ENCODE assay signal across 10 cellular contexts in genomic region chr5:62326302-62326701, GRCh38. TPM values are rescaled to one million over a fixed set of nuclear protein-coding genes. Genes with fewer than 3 reads are reported as not detected.
DNase-seq lines count a peak whose midpoint lies in the region; ATAC-seq and TF ChIP-seq lines count a peak whose summit lies in the region.
"Had no signal": no experiment of that assay in that cellular context is flagged by ENCODE, and none has a peak within 500 bp of the region (broad histone marks: within the 10 kb centered on the region; RNA-seq: fewer than 3 reads in every experiment).

No MANE protein-coding gene starts in this region.

- no peak for TF ChIP-seq CTCF in colonic mucosa (IDR thresholded peaks at IDR 0.05)

- no peak overlapping the region for H3K9ac ChIP-seq in colonic mucosa (ENCODE audit: low read depth in 2 of 2, low read length in 2 of 2)

- peaks cover 26 to 37% of the 10 kb centered on the region in 2 donors for H3K36me3 Mint-ChIP-seq in CD4-positive, alpha-beta memory T cell
- H3K36me3 Mint-ChIP-seq in activated T-helper 17 cell treated with anti-CD3 and anti-CD28 coated beads, Interleukin-2, amount 50 U/mL, for 72 hours (ENCODE audit: low read depth), result peaks cover 98% of the 10 kb centered on the region

- intact Hi-C loops in CD4-positive, alpha-beta memory T cell (cut with micrococcal nuclease), result loop anchor here (2.0 kb wide), 1 partner anchor 14 kb away; no protein-coding TSS in a partner anchor
- intact Hi-C loops in colonic mucosa (cut with DNase I) (no loop called here), sciatic nerve (cut with DNase I) (no loop called here)

- peak overlapping the region in 4 of 8 donors; percentile 14 to 52 (median 42) for H3K4me3 Mint-ChIP-seq in CD4-positive, alpha-beta memory T cell
- peak overlapping the region; percentile 62 for H3K4me3 Mint-ChIP-seq in activated T-helper 17 cell treated with anti-CD3 and anti-CD28 coated beads, Interleukin-2, amount 50 U/mL, for 72 hours
- H3K4me3 Mint-ChIP-seq: activated naive CD8-positive, alpha-beta T cell treated with anti-CD3 and anti-CD28 coated beads, Interleukin-2, amount 10 ng/mL, durations not matched to agents 7 days and 5 days had no signal

- no peak overlapping the region for H3K4me3 ChIP-seq in CD4-positive, alpha-beta memory T cell (ENCODE audit: low read length in 2 of 2)
- no peak overlapping the region for H3K4me3 ChIP-seq in colonic mucosa
- H3K4me3 ChIP-seq: ovary had no signal

- no peaks in the 10 kb centered on the region for H3K9me3 ChIP-seq in CD4-positive, alpha-beta memory T cell (ENCODE audit: control insufficient read depth in 1 of 2, low read length in 2 of 2)
- H3K9me3 ChIP-seq in colonic mucosa, result no peaks in the 10 kb centered on the region
- H3K9me3 ChIP-seq: ovary had no signal

- peak overlapping the region; percentile 31 to 81 (median 69) for H3K27ac Mint-ChIP-seq in CD4-positive, alpha-beta memory T cell
- peak overlapping the region; percentile 78 for H3K27ac Mint-ChIP-seq in activated T-helper 17 cell treated with anti-CD3 and anti-CD28 coated beads, Interleukin-2, amount 50 U/mL, for 72 hours
- H3K27ac Mint-ChIP-seq: activated naive CD8-positive, alpha-beta T cell treated with anti-CD3 and anti-CD28 coated beads, Interleukin-2, amount 10 ng/mL, durations not matched to agents 7 days and 5 days had no signal

- no peak overlapping the region for H3K27ac ChIP-seq in CD4-positive, alpha-beta memory T cell (ENCODE audit: low read depth, low read length)
- H3K27ac ChIP-seq in colonic mucosa, result no peak overlapping the region
- H3K27ac ChIP-seq: ovary had no signal

- no peak for DNase-seq in CD4-positive, alpha-beta memory T cell
- DNase-seq in SW480 (ENCODE audit: low spot score), result no peak
- no peak for DNase-seq in colonic mucosa
- DNase-seq in sciatic nerve (ENCODE audit: low spot score), result no peak
- DNase-seq: activated naive CD8-positive, alpha-beta T cell treated with anti-CD3 and anti-CD28 coated beads, Interleukin-2, amount 10 ng/mL, durations not matched to agents 7 days and 5 days; ovary had no signal

- POLR2A ChIA-PET in CD4-positive, alpha-beta memory T cell (lab: Charles Lee; ENCODE audit: partially characterized antibody), result interaction anchor here (1.3 kb wide), 1 partner anchor 34 kb away, joined by 3 read pairs; no protein-coding TSS in a partner anchor

- H3K4me1 Mint-ChIP-seq in CD4-positive, alpha-beta memory T cell, result peaks cover 55 to 83% (median 70%) of the 10 kb centered on the region in 4 donors
- H3K4me1 Mint-ChIP-seq in activated T-helper 17 cell treated with anti-CD3 and anti-CD28 coated beads, Interleukin-2, amount 50 U/mL, for 72 hours, result peaks cover 44% of the 10 kb centered on the region

- H3K27me3 Mint-ChIP-seq in CD4-positive, alpha-beta memory T cell, result no peaks in the 10 kb centered on the region
- no peaks in the 10 kb centered on the region for H3K27me3 Mint-ChIP-seq in activated T-helper 17 cell treated with anti-CD3 and anti-CD28 coated beads, Interleukin-2, amount 50 U/mL, for 72 hours
- H3K27me3 Mint-ChIP-seq: activated naive CD8-positive, alpha-beta T cell treated with anti-CD3 and anti-CD28 coated beads, Interleukin-2, amount 10 ng/mL, durations not matched to agents 7 days and 5 days had no signal

- no peaks in the 10 kb centered on the region for H3K9me3 Mint-ChIP-seq in CD4-positive, alpha-beta memory T cell
- H3K9me3 Mint-ChIP-seq in activated T-helper 17 cell treated with anti-CD3 and anti-CD28 coated beads, Interleukin-2, amount 50 U/mL, for 72 hours, result no peaks in the 10 kb centered on the region
- H3K9me3 Mint-ChIP-seq: activated naive CD8-positive, alpha-beta T cell treated with anti-CD3 and anti-CD28 coated beads, Interleukin-2, amount 10 ng/mL, durations not matched to agents 7 days and 5 days had no signal

- no peaks in the 10 kb centered on the region for H3K36me3 ChIP-seq in CD4-positive, alpha-beta memory T cell (ENCODE audit: insufficient read depth, low read length)
- no peaks in the 10 kb centered on the region for H3K36me3 ChIP-seq in colonic mucosa
- H3K36me3 ChIP-seq: ovary had no signal

- CTCF ChIA-PET in CD4-positive, alpha-beta memory T cell (lab: Charles Lee; ENCODE audit: partially characterized antibody), result interaction anchor here (1.2 to 1.4 kb wide), 2 partner anchors 41 to 102 kb away, joined by 4 read pairs; no protein-coding TSS in a partner anchor

- H3K27me3 ChIP-seq in CD4-positive, alpha-beta memory T cell (ENCODE audit: insufficient read depth, low read length), result no peaks in the 10 kb centered on the region
- H3K27me3 ChIP-seq in colonic mucosa, result no peaks in the 10 kb centered on the region
- H3K27me3 ChIP-seq: ovary had no signal

- H3K4me1 ChIP-seq in CD4-positive, alpha-beta memory T cell (ENCODE audit: insufficient read depth, low read length), result peaks cover 57% of the 10 kb centered on the region
- H3K4me1 ChIP-seq in colonic mucosa, result no peaks in the 10 kb centered on the region

- ATAC-seq in GM19463 (IDR thresholded peaks at IDR 0.05; ENCODE audit: unreplicated experiment) (peak; percentile 61), HG03175 (IDR thresholded peaks at IDR 0.05; ENCODE audit: unreplicated experiment) (peak; percentile 79), GM21423 (IDR thresholded peaks at IDR 0.05; ENCODE audit: unreplicated experiment) (no peak), sciatic nerve (no peak)
- ATAC-seq in activated T-helper 17 cell treated with anti-CD3 and anti-CD28 coated beads, Interleukin-2, amount 50 U/mL, for 72 hours (replicated peaks), result peak; percentile 61

RNA-seq across cellular contexts. Expression of gene KIF2A, which starts 20.3 kb away (rescaled TPM):
- 100 to 1,000 TPM; 151 to 157 TPM for total RNA-seq in CD4-positive, alpha-beta memory T cell
- polyA plus RNA-seq in CD4-positive, alpha-beta memory T cell, result 100 to 1,000 TPM; 133 to 158 TPM
- 100 to 1,000 TPM; 243 to 283 TPM for total RNA-seq in activated T-helper 17 cell treated with anti-CD3 and anti-CD28 coated beads, Interleukin-2, amount 50 U/mL, for 72 hours
- total RNA-seq in colonic mucosa (10 to 100 TPM; 30.8 to 43.4 TPM), sciatic nerve (54.4 TPM)

Comparison
In these comparisons a context has a peak if more than half of its experiments do, and no peak if none do; other contexts are left out.
1. ATAC-seq: peak in GM19463 (single experiment), HG03175 (single experiment) and activated T-helper 17 cell treated with anti-CD3 and anti-CD28 coated beads, Interleukin-2, amount 50 U/mL, for 72 hours (single experiment); none in GM21423 (single experiment) and sciatic nerve (single experiment).